In the genomic region with DNA sequence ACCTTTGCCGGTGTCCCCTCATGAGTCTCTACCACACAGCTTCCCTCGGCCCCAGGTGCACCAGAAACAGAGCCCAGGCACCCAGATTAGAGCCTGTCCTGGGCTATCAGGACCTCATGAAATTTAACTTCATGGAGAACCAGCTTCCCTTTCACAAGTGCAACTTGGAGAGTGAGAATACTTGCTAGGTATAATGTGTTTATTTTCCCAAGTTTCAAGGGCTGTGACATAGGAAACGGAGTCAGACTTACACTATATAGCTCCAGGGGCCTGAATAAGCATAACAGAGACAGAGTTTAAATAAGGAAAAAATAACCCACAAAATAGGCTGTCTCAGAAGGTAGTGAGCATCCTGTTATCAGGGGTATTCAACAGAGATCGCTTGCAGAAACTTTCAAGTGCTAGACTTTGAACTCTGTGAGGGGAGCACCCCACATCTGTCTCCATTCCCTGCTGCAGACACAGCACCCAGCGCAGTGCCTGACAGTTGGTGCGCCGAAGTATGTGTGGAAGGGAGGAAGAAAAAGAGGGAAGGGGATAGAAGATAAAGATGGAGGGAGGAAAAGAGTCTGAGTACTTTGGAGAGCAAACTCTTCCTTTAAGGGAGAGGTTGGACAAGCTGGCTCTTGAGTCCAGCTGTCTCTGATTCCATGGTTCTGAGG, we compare ENCODE assay signal across 13 cellular contexts.
DNase-seq lines count a peak whose midpoint lies in the region; ATAC-seq and TF ChIP-seq lines count a peak whose summit lies in the region.
"Had no signal": no experiment of that assay in that cellular context is flagged by ENCODE, and none has a peak within 500 bp of the region (broad histone marks: within the 10 kb centered on the region; RNA-seq: fewer than 3 reads in every experiment).

No MANE protein-coding gene starts in this region.

- H3K36me3 ChIP-seq in SK-N-SH (replicated peaks in 1 of 2; ENCODE audit: control insufficient read depth in 1 of 2, insufficient read depth in 2 of 2, low read length in 1 of 2): no peaks in the 10 kb centered on the region
- no peaks in the 10 kb centered on the region for H3K36me3 ChIP-seq in breast epithelium
- no peaks in the 10 kb centered on the region for H3K36me3 ChIP-seq in subcutaneous abdominal adipose tissue (ENCODE audit: control insufficient read depth in 5 of 5, insufficient read depth in 5 of 5, low read length in 5 of 5)

- WGBS in SK-N-SH (ENCODE audit: low lambda C conversion rate): 93% methylated on average over 7 of the region's 7 CpGs

- POLR2A ChIA-PET in SK-N-SH (lab: Yijun Ruan, JAX): interaction anchor here (0.7 to 1.1 kb wide), 3 partner anchors 16 to 127 kb away, joined by 3 to 4 read pairs (median 3); no protein-coding TSS in a partner anchor

- TF ChIP-seq EP300 in SK-N-SH (IDR thresholded peaks at IDR 0.05; ENCODE audit: borderline replicate concordance in 1 of 2, low read depth in 1 of 2, low read length in 1 of 2): no peak

- H3K4me1 ChIP-seq in SK-N-SH (ENCODE audit: control insufficient read depth in 1 of 2, insufficient read depth in 2 of 2, low read depth in 1 of 2, low read length in 1 of 2) (peaks cover 6 to 39% of the 10 kb centered on the region in 2 experiments; a peak in 3 of 4 replicates), breast epithelium (peaks cover 14 to 26% of the 10 kb centered on the region in 2 donors), subcutaneous abdominal adipose tissue (ENCODE audit: control insufficient read depth in 5 of 5, insufficient read depth in 5 of 5, low read length in 5 of 5) (peaks cover 26 to 64% (median 49%) of the 10 kb centered on the region in 5 donors)

- no peak for DNase-seq in SK-N-SH
- DNase-seq in breast epithelium (ENCODE audit: low spot score in 2 of 2): no peak
- DNase-seq in mesenteric fat pad (ENCODE audit: low spot score): peak; percentile 55
- DNase-seq in stimulated activated CD4-positive, alpha-beta T cell treated with anti-CD3 and anti-CD28 coated beads, Interleukin-4, amount 100 ng/mL, for 1 hour: no peak
- DNase-seq: activated CD4-positive, alpha-beta memory T cell treated with anti-CD3 and anti-CD28 coated beads, Interleukin-2, amount 10 ng/mL, durations not matched to agents 7 days and 5 days; effector CD8-positive, alpha-beta T cell; KBM-7; mesendoderm had no signal

- no peak for TF ChIP-seq POLR2A in breast epithelium (IDR thresholded peaks at IDR 0.05)

- H3K9ac ChIP-seq in SK-N-SH (no peak overlapping the region), subcutaneous abdominal adipose tissue (ENCODE audit: low read length in 5 of 5) (no peak overlapping the region)

- CTCF ChIA-PET in SK-N-SH (lab: Yijun Ruan, JAX): interaction anchor here (0.7 to 3.8 kb wide), 8 partner anchors 10 to 489 kb away, joined by 3 to 22 read pairs (median 5); no protein-coding TSS in a partner anchor

- TF ChIP-seq CTCF in SK-N-SH (IDR thresholded peaks at IDR 0.05) (no peak), breast epithelium (IDR thresholded peaks at IDR 0.05) (no peak)

- no peak overlapping the region for H3K4me3 ChIP-seq in SK-N-SH (ENCODE audit: low read depth in 2 of 2, low read length in 1 of 2)
- H3K4me3 ChIP-seq in breast epithelium: peak overlapping the region in 1 of 3 donors; percentile 42
- peak overlapping the region in 2 of 5 donors; percentile 30 to 61 for H3K4me3 ChIP-seq in subcutaneous abdominal adipose tissue (ENCODE audit: low read depth in 1 of 5, low read length in 5 of 5)

- no peaks in the 10 kb centered on the region for H3K9me2 ChIP-seq in SK-N-SH

- TF ChIP-seq RAD21 in SK-N-SH (IDR thresholded peaks at IDR 0.05; ENCODE audit: low read length): no peak

- H3K9me3 ChIP-seq in SK-N-SH: no peaks in the 10 kb centered on the region
- no peaks in the 10 kb centered on the region for H3K9me3 ChIP-seq in breast epithelium
- H3K9me3 ChIP-seq in subcutaneous abdominal adipose tissue (ENCODE audit: control insufficient read depth in 5 of 5, low read length in 5 of 5): no peaks in the 10 kb centered on the region

- no peak overlapping the region for H2AFZ ChIP-seq in SK-N-SH (ENCODE audit: low read depth)

- peak overlapping the region; percentile 63; the same call in 1 of the 2 replicates for H3K4me2 ChIP-seq in SK-N-SH

- no peak; the same call in 2 of the 3 replicates for ATAC-seq in SK-N-SH treated with all-trans-retinoic acid at 6 μM for 48 hours
- ATAC-seq in GM18517 (IDR thresholded peaks at IDR 0.05; ENCODE audit: unreplicated experiment): no peak
- ATAC-seq in HG02852 (IDR thresholded peaks at IDR 0.05; ENCODE audit: unreplicated experiment): no peak
- ATAC-seq: activated naive CD4-positive, alpha-beta T cell treated with anti-CD3 and anti-CD28 coated beads, Interleukin-2, amount 50 U/mL, for 72 hours had no signal

- intact Hi-C loops in breast epithelium (cut with DNase I; ENCODE audit: low total_unique reads): no loop called here

- H3F3A ChIP-seq in SK-N-SH (replicated peaks; ENCODE audit: insufficient read depth): no peaks in the 10 kb centered on the region

- no peaks in the 10 kb centered on the region for H3K79me2 ChIP-seq in SK-N-SH (ENCODE audit: insufficient read depth)

- H3K27ac ChIP-seq in SK-N-SH (ENCODE audit: low read depth in 2 of 2, low read length in 1 of 2) (peak overlapping the region in 1 of 2 experiments; percentile 64; a peak in 2 of 4 replicates), breast epithelium (peak overlapping the region; percentile 42 to 74), subcutaneous abdominal adipose tissue (ENCODE audit: low read depth, low read length) (peak overlapping the region; percentile 54)

- no peaks in the 10 kb centered on the region for H3K27me3 ChIP-seq in SK-N-SH (ENCODE audit: insufficient read depth)
- no peaks in the 10 kb centered on the region for H3K27me3 ChIP-seq in breast epithelium
- no peaks in the 10 kb centered on the region for H3K27me3 ChIP-seq in subcutaneous abdominal adipose tissue (ENCODE audit: control insufficient read depth in 5 of 5, insufficient read depth in 4 of 5, low read length in 5 of 5)

- H4K20me1 ChIP-seq in SK-N-SH (ENCODE audit: insufficient read depth): no peaks in the 10 kb centered on the region

TF ChIP-seq in SK-N-SH, 30 proteins besides CTCF, POLR2A, EP300 and RAD21 (continues in another document):
- no peak for TF ChIP-seq GABPA (IDR thresholded peaks at IDR 0.05; ENCODE audit: low read depth)
- TF ChIP-seq PBX3 (IDR thresholded peaks at IDR 0.05): no peak
- no peak for TF ChIP-seq FOSL2 (IDR thresholded peaks at IDR 0.05; ENCODE audit: borderline replicate concordance, low read depth)
- TF ChIP-seq SIN3A (IDR thresholded peaks at IDR 0.05; ENCODE audit: borderline replicate concordance, low read depth, low read length): no peak
- TF ChIP-seq RCOR1 (IDR thresholded peaks at IDR 0.05; ENCODE audit: low read length): no peak
- TF ChIP-seq CHD2 (IDR thresholded peaks at IDR 0.05; ENCODE audit: low read length, partially characterized antibody): no peak
- no peak for TF ChIP-seq NFIC (IDR thresholded peaks at IDR 0.05; ENCODE audit: borderline replicate concordance)
- no peak for TF ChIP-seq MXI1 (IDR thresholded peaks at IDR 0.05; ENCODE audit: low read depth, low read length)
- no peak for TF ChIP-seq YY1 (IDR thresholded peaks at IDR 0.05; ENCODE audit: low read depth)
- TF ChIP-seq JUND (IDR thresholded peaks at IDR 0.05): no peak
- TF ChIP-seq NRF1 (IDR thresholded peaks at IDR 0.05; ENCODE audit: low read depth, low read length): no peak
- TF ChIP-seq TCF12 (IDR thresholded peaks at IDR 0.05): no peak
- no peak for TF ChIP-seq GATA2 (CRISPR knock-in tag; IDR thresholded peaks at IDR 0.05)
- no peak for TF ChIP-seq ELF1 (IDR thresholded peaks at IDR 0.05)

TF ChIP-seq in SK-N-SH treated with all-trans-retinoic acid at 6 μM for 48 hours, 23 proteins besides CTCF, POLR2A, EP300 and RAD21 (continues in another document):
- TF ChIP-seq POU6F1 (CRISPR knock-in tag; IDR thresholded peaks at IDR 0.05; ENCODE audit: borderline replicate concordance, low read depth): no peak
- no peak for TF ChIP-seq OSR1 (CRISPR knock-in tag; IDR thresholded peaks at IDR 0.05)
- TF ChIP-seq GLIS3 (CRISPR knock-in tag; IDR thresholded peaks at IDR 0.05): no peak
- TF ChIP-seq RARB (CRISPR knock-in tag; IDR thresholded peaks at IDR 0.05): no peak
- TF ChIP-seq SNAI2 (CRISPR knock-in tag; IDR thresholded peaks at IDR 0.05): no peak
- no peak for TF ChIP-seq PATZ1 (CRISPR knock-in tag; IDR thresholded peaks at IDR 0.05; ENCODE audit: borderline replicate concordance)
- TF ChIP-seq ZNF8 (CRISPR knock-in tag; IDR thresholded peaks at IDR 0.05): no peak
- TF ChIP-seq CSDC2 (CRISPR knock-in tag; IDR thresholded peaks at IDR 0.05): no peak
- TF ChIP-seq ZFP30 (CRISPR knock-in tag; IDR thresholded peaks at IDR 0.05): no peak
